1 cellular context compared by ENCODE assay signal in genomic region chr7:27133409-27134157, GRCh38.
TF ChIP-seq lines count a peak whose summit lies in the region.

No MANE protein-coding gene starts in this region.

TF ChIP-seq in HEK293, 187 proteins besides CTCF, POLR2A, EP300 and RAD21 (continued from another document):
- TF ChIP-seq TSHZ1 (tag by site-specific recombination; IDR thresholded peaks at IDR 0.05; ENCODE audit: borderline replicate concordance) (no peak), ZNF777 (tag by site-specific recombination; IDR thresholded peaks at IDR 0.05; ENCODE audit: borderline replicate concordance) (no peak), ZNF624 (tag by site-specific recombination; IDR thresholded peaks at IDR 0.05) (no peak), ZNF623 (tag by site-specific recombination; IDR thresholded peaks at IDR 0.05) (no peak), ZSCAN5A (tag by site-specific recombination; IDR thresholded peaks at IDR 0.05) (no peak), ZBTB7A (tag by site-specific recombination; IDR thresholded peaks at IDR 0.05; ENCODE audit: low read depth) (no peak), INSM2 (tag by site-specific recombination; IDR thresholded peaks at IDR 0.05) (no peak), ZNF670 (tag by site-specific recombination; IDR thresholded peaks at IDR 0.05; ENCODE audit: low read depth) (no peak), ZNF239 (tag by site-specific recombination; IDR thresholded peaks at IDR 0.05) (no peak), FEZF1 (tag by site-specific recombination; IDR thresholded peaks at IDR 0.05) (peak; percentile 80), ZNF514 (tag by site-specific recombination; IDR thresholded peaks at IDR 0.05) (no peak), ZBTB10 (tag by site-specific recombination; IDR thresholded peaks at IDR 0.05) (no peak), ZSCAN16 (tag by site-specific recombination; IDR thresholded peaks at IDR 0.05) (no peak), PRDM1 (tag by site-specific recombination; IDR thresholded peaks at IDR 0.05) (peak; percentile 63; the same call in 1 of the 2 replicates), ZNF416 (tag by site-specific recombination; IDR thresholded peaks at IDR 0.05) (no peak), ZNF837 (tag by site-specific recombination; IDR thresholded peaks at IDR 0.05) (no peak), ZBTB44 (tag by site-specific recombination; IDR thresholded peaks at IDR 0.05) (no peak), PRDM2 (tag by site-specific recombination; IDR thresholded peaks at IDR 0.05; ENCODE audit: borderline replicate concordance) (no peak), GLIS2 (tag by site-specific recombination; IDR thresholded peaks at IDR 0.05) (no peak), ZNF2 (tag by site-specific recombination; IDR thresholded peaks at IDR 0.05) (no peak; the same call in 1 of the 2 replicates), ZNF677 (tag by site-specific recombination; IDR thresholded peaks at IDR 0.05) (no peak), ELK4 (IDR thresholded peaks at IDR 0.05; ENCODE audit: borderline replicate concordance, low read depth, low read length) (no peak), ZNF366 (tag by site-specific recombination; conservative IDR thresholded peaks at IDR 0.05) (peak; percentile 45; the same call in 1 of the 2 replicates), ZNF707 (tag by site-specific recombination; IDR thresholded peaks at IDR 0.05) (no peak), TRIM28 (IDR thresholded peaks at IDR 0.05; ENCODE audit: borderline replicate concordance, low read length) (no peak), ZBTB1 (tag by site-specific recombination; IDR thresholded peaks at IDR 0.05) (no peak), ZNF701 (tag by site-specific recombination; IDR thresholded peaks at IDR 0.05) (no peak), ZNF221 (tag by site-specific recombination; IDR thresholded peaks at IDR 0.05; ENCODE audit: borderline replicate concordance) (no peak), ZNF513 (tag by site-specific recombination; IDR thresholded peaks at IDR 0.05) (no peak), TCF7L2 (IDR thresholded peaks at IDR 0.05; ENCODE audit: borderline replicate concordance, low read depth, low read length) (no peak), ZBTB48 (tag by site-specific recombination; IDR thresholded peaks at IDR 0.05) (no peak), ZNF610 (tag by site-specific recombination; IDR thresholded peaks at IDR 0.05; ENCODE audit: borderline replicate concordance) (no peak), ZNF473 (tag by site-specific recombination; IDR thresholded peaks at IDR 0.05) (no peak), ZNF488 (tag by site-specific recombination; IDR thresholded peaks at IDR 0.05) (no peak), ZNF248 (tag by site-specific recombination; IDR thresholded peaks at IDR 0.05) (no peak)
TF ChIP-seq in HEK293: peak in this region for 7.
